Comparison of ENCODE assay signal across 31 cellular contexts in genomic region chr7:156747718-156748117, GRCh38.
"Had no signal": no experiment of that assay in that cellular context is flagged by ENCODE, and none has a peak within 500 bp of the region (broad histone marks: within the 10 kb centered on the region; RNA-seq: fewer than 3 reads in every experiment).

No MANE protein-coding gene starts in this region.

- DNase-seq: activated CD4-positive, alpha-beta T cell treated with anti-CD3 and anti-CD28 coated beads, Interleukin-2, amount 50 U/mL, for 1 hour; activated CD8-positive, alpha-beta T cell treated with anti-CD3 and anti-CD28 coated beads for 36 hours; activated T-cell treated with anti-CD3 and anti-CD28 coated beads, Interleukin-2, amount 50 U/mL, for 4 hours; dermis blood vessel endothelial cell; effector CD4-positive, alpha-beta T cell; foreskin keratinocyte; heart right ventricle; left lung; lower lobe of right lung; mesenchymal stem cell; naive thymus-derived CD8-positive, alpha-beta T cell; nucleus accumbens; pancreas; stimulated activated CD4-positive, alpha-beta T cell treated with anti-CD3 and anti-CD28 coated beads, Interleukin-1b, Interleukin-23, amount 100 ng/mL, for 48 hours; stimulated activated CD4-positive, alpha-beta T cell treated with anti-CD3 and anti-CD28 coated beads, Interleukin-4, amount 100 ng/mL, for 4 hours; stimulated activated CD8-positive, alpha-beta memory T cell treated with anti-CD3 and anti-CD28 coated beads, Interleukin-4, amount 100 ng/mL, for 48 hours; stimulated activated naive CD8-positive, alpha-beta T cell treated with anti-CD3 and anti-CD28 coated beads, Interleukin-15, amount 100 ng/mL, for 72 hours; substantia nigra; T1000; thyroid gland; upper lobe of left lung had no signal

- H3K4me3 Mint-ChIP-seq: activated CD8-positive, alpha-beta T cell treated with anti-CD3 and anti-CD28 coated beads for 36 hours; activated T-cell treated with anti-CD3 and anti-CD28 coated beads, Interleukin-2, amount 50 U/mL, for 4 hours; central memory CD8-positive, alpha-beta T cell; naive thymus-derived CD8-positive, alpha-beta T cell; neural crest cell; stimulated activated memory B cell treated with anti-CD40 and anti-IgM and Interleukin-4, amounts not matched to agents 10 μg/mL and 1 μg/mL and 100 μg/mL, for 72 hours; stimulated activated naive CD8-positive, alpha-beta T cell treated with anti-CD3 and anti-CD28 coated beads, Interleukin-15, amount 100 ng/mL, for 72 hours; WTC11 had no signal

- H3K27ac Mint-ChIP-seq: activated CD8-positive, alpha-beta T cell treated with anti-CD3 and anti-CD28 coated beads for 36 hours; activated naive CD4-positive, alpha-beta T cell treated with anti-CD3 and anti-CD28 coated beads, Interleukin-2, amount 50 U/mL, for 72 hours; activated T-helper 2 cell treated with anti-CD3 and anti-CD28 coated beads, Interferon-gamma antibody, Interleukin-2, Interleukin-4, amounts not matched to agents 10 μg/mL and 5 μg/mL and 100 μg/mL, durations not matched to agents 14 hours and 24 hours and 36 hours; naive thymus-derived CD8-positive, alpha-beta T cell; stimulated activated memory B cell treated with anti-CD40 and anti-IgM and Interleukin-4, amounts not matched to agents 10 μg/mL and 1 μg/mL and 100 μg/mL, for 72 hours; stimulated activated naive CD8-positive, alpha-beta T cell treated with anti-CD3 and anti-CD28 coated beads, Interleukin-15, amount 100 ng/mL, for 72 hours; WTC11 had no signal

- H3K9me3 Mint-ChIP-seq: activated T-cell treated with anti-CD3 and anti-CD28 coated beads, Interleukin-2, amount 50 U/mL, for 4 hours; activated T-helper 2 cell treated with anti-CD3 and anti-CD28 coated beads, Interferon-gamma antibody, Interleukin-2, Interleukin-4, amounts not matched to agents 10 μg/mL and 5 μg/mL and 100 μg/mL, durations not matched to agents 14 hours and 24 hours and 36 hours; central memory CD8-positive, alpha-beta T cell; neural crest cell; stimulated activated memory B cell treated with anti-CD40 and anti-IgM and Interleukin-4, amounts not matched to agents 10 μg/mL and 1 μg/mL and 100 μg/mL, for 72 hours; WTC11 had no signal

- H3K27ac ChIP-seq: breast epithelium, esophagus muscularis mucosa, foreskin keratinocyte, heart right ventricle, left lung, lower lobe of right lung, pancreas, prostate gland, thyroid gland, upper lobe of left lung had no signal

- H3K27me3 Mint-ChIP-seq: activated CD8-positive, alpha-beta T cell treated with anti-CD3 and anti-CD28 coated beads for 36 hours; central memory CD8-positive, alpha-beta T cell; naive thymus-derived CD8-positive, alpha-beta T cell; stimulated activated memory B cell treated with anti-CD40 and anti-IgM and Interleukin-4, amounts not matched to agents 10 μg/mL and 1 μg/mL and 100 μg/mL, for 72 hours; stimulated activated naive CD8-positive, alpha-beta T cell treated with anti-CD3 and anti-CD28 coated beads, Interleukin-15, amount 100 ng/mL, for 72 hours had no signal

- H3K4me1 Mint-ChIP-seq: central memory CD8-positive, alpha-beta T cell; neural crest cell; stimulated activated memory B cell treated with anti-CD40 and anti-IgM and Interleukin-4, amounts not matched to agents 10 μg/mL and 1 μg/mL and 100 μg/mL, for 72 hours; WTC11 had no signal

- H3K4me3 ChIP-seq: breast epithelium, esophagus muscularis mucosa, heart right ventricle, left lung, lower lobe of right lung, pancreas, prostate gland, smooth muscle cell, thyroid gland, upper lobe of left lung had no signal
